In the genomic region with DNA sequence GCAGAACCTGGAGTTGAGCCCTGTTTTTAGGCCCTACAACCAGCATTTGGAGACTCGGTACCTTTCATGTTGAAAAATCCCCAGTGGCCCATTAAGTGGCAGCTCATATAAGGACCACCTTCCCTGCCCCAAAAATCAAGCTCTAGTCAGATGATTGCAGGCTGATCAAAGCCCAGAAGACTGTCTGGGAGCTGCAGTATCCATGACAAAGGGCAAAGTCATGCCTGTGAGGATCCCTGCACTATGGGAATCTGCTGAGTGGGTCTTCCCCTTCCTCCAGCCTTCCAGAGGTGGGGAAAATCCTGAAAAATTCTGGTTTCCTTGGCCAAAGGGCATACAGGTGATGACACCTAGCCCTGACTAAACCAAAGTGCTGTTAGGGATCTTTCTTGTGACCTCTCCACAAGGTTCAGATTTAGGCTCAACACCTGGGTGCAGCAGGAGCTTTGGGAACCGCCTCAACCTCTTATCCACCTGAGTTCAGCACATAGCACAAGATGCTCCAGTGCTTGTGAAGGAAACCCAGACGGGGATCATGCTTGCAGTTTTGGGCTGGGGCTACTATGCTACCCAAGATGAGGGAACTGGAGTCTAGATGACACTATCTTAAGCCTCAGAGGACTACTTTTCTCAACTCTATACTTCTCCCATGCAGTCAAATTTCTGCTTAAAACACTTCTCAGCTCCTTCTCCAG, we compare ENCODE assay signal across 8 cellular contexts. TPM values are rescaled to one million over a fixed set of nuclear protein-coding genes. Genes with fewer than 3 reads are reported as not detected.
DNase-seq lines count a peak whose midpoint lies in the region; ATAC-seq, FAIRE-seq and TF ChIP-seq lines count a peak whose summit lies in the region.

No MANE protein-coding gene starts in this region.

- POLR2A ChIA-PET in activated CD8-positive, alpha-beta T cell treated with anti-CD3 and anti-CD28 coated beads, Interleukin-2, amount 10 ng/mL, durations not matched to agents 7 days and 5 days (lab: Charles Lee): interaction anchor here (0.7 to 1.1 kb wide), 2 partner anchors 22 to 88 kb away, joined by 3 read pairs; no protein-coding TSS in a partner anchor
- POLR2A ChIA-PET in HEK293T (lab: Yijun Ruan, JAX): interaction anchor here (0.8 to 2.8 kb wide), 5 partner anchors 20 to 208 kb away, joined by 3 to 9 read pairs (median 3); a partner anchor contains a TSS

- H4K20me1 ChIP-seq in keratinocyte (ENCODE audit: control insufficient read depth, extremely low read depth, insufficient read depth, low read length): no peaks in the 10 kb centered on the region

- peaks cover 11% of the 10 kb centered on the region for H3K36me3 Mint-ChIP-seq in activated T-cell treated with anti-CD3 and anti-CD28 coated beads, Interleukin-2, amount 50 U/mL, for 4 hours (ENCODE audit: insufficient read depth)
- H3K36me3 Mint-ChIP-seq in activated T-cell treated with anti-CD3 and anti-CD28 coated beads, Interleukin-2, amount 50 U/mL, for 72 hours (ENCODE audit: insufficient read depth in 2 of 2): peaks cover 2 to 3% of the 10 kb centered on the region in 2 donors
- peaks cover 26% of the 10 kb centered on the region for H3K36me3 Mint-ChIP-seq in activated CD8-positive, alpha-beta T cell treated with anti-CD3 and anti-CD28 coated beads, Interleukin-2, amount 10 ng/mL, durations not matched to agents 7 days and 5 days (ENCODE audit: low read depth)

- H3K27me3 ChIP-seq in keratinocyte (ENCODE audit: control insufficient read depth, extremely low read depth, insufficient read depth, low read length): no peaks in the 10 kb centered on the region
- no peaks in the 10 kb centered on the region for H3K27me3 ChIP-seq in suprapubic skin

- H3K9me3 ChIP-seq in keratinocyte (ENCODE audit: control insufficient read depth, low read depth, low read length) (no peaks in the 10 kb centered on the region), suprapubic skin (no peaks in the 10 kb centered on the region)

- no peaks in the 10 kb centered on the region for H3K9me3 Mint-ChIP-seq in activated T-cell treated with anti-CD3 and anti-CD28 coated beads, Interleukin-2, amount 50 U/mL, for 4 hours
- H3K9me3 Mint-ChIP-seq in activated T-cell treated with anti-CD3 and anti-CD28 coated beads, Interleukin-2, amount 50 U/mL, for 72 hours: no peaks in the 10 kb centered on the region
- no peaks in the 10 kb centered on the region for H3K9me3 Mint-ChIP-seq in activated CD8-positive, alpha-beta T cell treated with anti-CD3 and anti-CD28 coated beads, Interleukin-2, amount 10 ng/mL, durations not matched to agents 7 days and 5 days (ENCODE audit: insufficient read depth)

- no peak for ATAC-seq in activated T-cell treated with anti-CD3 and anti-CD28 coated beads, Interleukin-2, amount 50 U/mL, for 4 hours
- ATAC-seq in activated T-cell treated with anti-CD3 and anti-CD28 coated beads, Interleukin-2, amount 50 U/mL, for 72 hours (replicated peaks in 1 of 2): no peak
- no peak for ATAC-seq in activated CD8-positive, alpha-beta T cell treated with anti-CD3 and anti-CD28 coated beads, Interleukin-2, amount 10 ng/mL, durations not matched to agents 7 days and 5 days
- ATAC-seq in HG03439 (IDR thresholded peaks at IDR 0.05; ENCODE audit: unreplicated experiment): no peak

- H3K4me3 ChIP-seq in keratinocyte (ENCODE audit: control insufficient read depth in 2 of 3, extremely low read depth in 1 of 3, insufficient read depth in 2 of 3, low read depth in 1 of 3, low read length in 3 of 3) (no peak overlapping the region), suprapubic skin (peak overlapping the region; percentile 69)

- dilution Hi-C loops in keratinocyte (cut with MboI; ENCODE audit: extremely low pct_ligation_motif_present, low sequenced_read_pairs): no loop called here

- 66% methylated on average over 3 of the region's 3 CpGs for WGBS in suprapubic skin

- H3K27ac Mint-ChIP-seq in activated T-cell treated with anti-CD3 and anti-CD28 coated beads, Interleukin-2, amount 50 U/mL, for 72 hours: no peak overlapping the region
- peak overlapping the region; percentile 37 for H3K27ac Mint-ChIP-seq in activated CD8-positive, alpha-beta T cell treated with anti-CD3 and anti-CD28 coated beads, Interleukin-2, amount 10 ng/mL, durations not matched to agents 7 days and 5 days

- no peak for TF ChIP-seq POLR2A in suprapubic skin (IDR thresholded peaks at IDR 0.05)

- peaks cover 2% of the 10 kb centered on the region for H3K9me1 ChIP-seq in keratinocyte (ENCODE audit: control insufficient read depth, extremely low read depth, insufficient read depth, low read length)

- peak overlapping the region; percentile 78 for H3K9ac ChIP-seq in keratinocyte (ENCODE audit: control insufficient read depth, extremely low read depth, insufficient read depth, low read length)

- peaks cover 30% of the 10 kb centered on the region for H3K4me1 Mint-ChIP-seq in activated T-cell treated with anti-CD3 and anti-CD28 coated beads, Interleukin-2, amount 50 U/mL, for 4 hours (ENCODE audit: low read depth)
- H3K4me1 Mint-ChIP-seq in activated T-cell treated with anti-CD3 and anti-CD28 coated beads, Interleukin-2, amount 50 U/mL, for 72 hours (ENCODE audit: low read depth): peaks cover 20% of the 10 kb centered on the region
- H3K4me1 Mint-ChIP-seq in activated CD8-positive, alpha-beta T cell treated with anti-CD3 and anti-CD28 coated beads, Interleukin-2, amount 10 ng/mL, durations not matched to agents 7 days and 5 days (ENCODE audit: low read depth): peaks cover 36% of the 10 kb centered on the region

- peak; percentile 68 for FAIRE-seq in keratinocyte (lab: Jason Lieb, UNC)

- H3K4me1 ChIP-seq in keratinocyte (ENCODE audit: control insufficient read depth, extremely low read depth, insufficient read depth, low read length) (peaks cover 15% of the 10 kb centered on the region), suprapubic skin (peaks cover 34% of the 10 kb centered on the region)

- H3K4me2 ChIP-seq in keratinocyte (ENCODE audit: control insufficient read depth, extremely low read depth, insufficient read depth, low read depth, low read length): peak overlapping the region; percentile 94

- H3K4me3 Mint-ChIP-seq in activated T-cell treated with anti-CD3 and anti-CD28 coated beads, Interleukin-2, amount 50 U/mL, for 4 hours: peak overlapping the region; percentile 76
- H3K4me3 Mint-ChIP-seq in activated T-cell treated with anti-CD3 and anti-CD28 coated beads, Interleukin-2, amount 50 U/mL, for 72 hours: peak overlapping the region in 1 of 2 donors; percentile 13
- peak overlapping the region; percentile 32 for H3K4me3 Mint-ChIP-seq in activated CD8-positive, alpha-beta T cell treated with anti-CD3 and anti-CD28 coated beads, Interleukin-2, amount 10 ng/mL, durations not matched to agents 7 days and 5 days

- peaks cover 23 to 30% of the 10 kb centered on the region in 2 experiments for H3K36me3 ChIP-seq in keratinocyte (ENCODE audit: control insufficient read depth in 2 of 2, extremely low read depth in 1 of 2, insufficient read depth in 2 of 2, low read length in 2 of 2)
- peaks cover 31% of the 10 kb centered on the region for H3K36me3 ChIP-seq in suprapubic skin

- TF ChIP-seq CTCF in keratinocyte (optimal IDR thresholded peaks at IDR 0.05 in 1 of 3, IDR thresholded peaks at IDR 0.05 in 1 of 3, conservative IDR thresholded peaks at IDR 0.05 in 1 of 3; ENCODE audit: extremely low read depth in 1 of 3, insufficient read depth in 2 of 3, low read length in 3 of 3) (no peak), suprapubic skin (IDR thresholded peaks at IDR 0.05) (no peak)

- H3K27ac ChIP-seq in keratinocyte (ENCODE audit: control insufficient read depth, insufficient read depth, low read length) (peak overlapping the region; percentile 78), suprapubic skin (peak overlapping the region; percentile 84)

- H3K79me2 ChIP-seq in keratinocyte (ENCODE audit: control insufficient read depth, insufficient read depth, low read length): peaks cover 20% of the 10 kb centered on the region

- no peak for DNase-seq in activated T-cell treated with anti-CD3 and anti-CD28 coated beads, Interleukin-2, amount 50 U/mL, for 4 hours
- DNase-seq in activated T-cell treated with anti-CD3 and anti-CD28 coated beads, Interleukin-2, amount 50 U/mL, for 72 hours: no peak
- no peak for DNase-seq in activated CD8-positive, alpha-beta T cell treated with anti-CD3 and anti-CD28 coated beads, Interleukin-2, amount 10 ng/mL, durations not matched to agents 7 days and 5 days
- DNase-seq in keratinocyte (ENCODE audit: low read depth, low spot score): no peak
- DNase-seq in suprapubic skin (ENCODE audit: low spot score in 2 of 2): no peak
- no peak for DNase-seq in HEK293T (ENCODE audit: extremely low spot score)
- no peak for DNase-seq in A172 (ENCODE audit: low spot score)

- CTCF ChIA-PET in activated CD8-positive, alpha-beta T cell treated with anti-CD3 and anti-CD28 coated beads, Interleukin-2, amount 10 ng/mL, durations not matched to agents 7 days and 5 days (lab: Charles Lee): interaction anchor here (1.0 to 2.7 kb wide), 4 partner anchors 31 to 96 kb away, joined by 3 to 16 read pairs (median 8); no protein-coding TSS in a partner anchor
- CTCF ChIA-PET in HEK293T (lab: Yijun Ruan, JAX): interaction anchor here (0.8 to 1.2 kb wide), 4 partner anchors 27 to 219 kb away, joined by 3 to 7 read pairs (median 4); a partner anchor contains a TSS

- TF ChIP-seq EP300 in suprapubic skin (IDR thresholded peaks at IDR 0.05): no peak

- no peak overlapping the region for H2AFZ ChIP-seq in keratinocyte (ENCODE audit: control insufficient read depth, low read length)

- no peaks in the 10 kb centered on the region for H3K27me3 Mint-ChIP-seq in activated T-cell treated with anti-CD3 and anti-CD28 coated beads, Interleukin-2, amount 50 U/mL, for 4 hours (ENCODE audit: low read depth)
- no peaks in the 10 kb centered on the region for H3K27me3 Mint-ChIP-seq in activated T-cell treated with anti-CD3 and anti-CD28 coated beads, Interleukin-2, amount 50 U/mL, for 72 hours (ENCODE audit: low read depth)
- H3K27me3 Mint-ChIP-seq in activated CD8-positive, alpha-beta T cell treated with anti-CD3 and anti-CD28 coated beads, Interleukin-2, amount 10 ng/mL, durations not matched to agents 7 days and 5 days (ENCODE audit: low read depth): peaks cover 11% of the 10 kb centered on the region

RNA-seq across cellular contexts. Expression of a gene that starts 1.2 kb away (rescaled TPM):
- 1 to 10 TPM; 3.2 to 4.3 (median 3.6) TPM for total RNA-seq in activated T-cell treated with anti-CD3 and anti-CD28 coated beads, Interleukin-2, amount 50 U/mL, for 4 hours
- total RNA-seq in activated T-cell treated with anti-CD3 and anti-CD28 coated beads, Interleukin-2, amount 50 U/mL, for 72 hours: 1 to 10 TPM; 8.4 to 9.2 TPM
- 1 to 10 TPM; 5.7 to 7.5 TPM for total RNA-seq in activated CD8-positive, alpha-beta T cell treated with anti-CD3 and anti-CD28 coated beads, Interleukin-2, amount 10 ng/mL, durations not matched to agents 7 days and 5 days
- 9.7 to 12.6 TPM (median 10.3 TPM) in 3 replicates for polyA plus RNA-seq in keratinocyte
- polyA plus RNA-seq in keratinocyte (2011; ENCODE audit: low read depth): 6.2 TPM
- polyA plus RNA-seq in keratinocyte (2011; cell fraction: cytosol; rRNA removed): 2.6 and 4.7 TPM in 2 replicates
- polyA plus RNA-seq in keratinocyte (2011; cell fraction: nucleus; rRNA removed): 41.9 and 48.6 TPM in 2 replicates
- polyA plus RNA-seq in keratinocyte (2012; ENCODE audit: low replicate concordance): 9.7 and 10.4 TPM in 2 replicates
- 9.5 to 14.6 TPM (median 10.5 TPM) in 3 replicates for polyA minus RNA-seq in keratinocyte
- 19.6 TPM for polyA minus RNA-seq in keratinocyte (2011; cell fraction: cytosol; rRNA and poly(A)+ RNA removed)
- polyA minus RNA-seq in keratinocyte (2011; cell fraction: nucleus; rRNA and poly(A)+ RNA removed): 21.0 and 21.7 TPM in 2 replicates
- total RNA-seq in suprapubic skin: 10 to 100 TPM; 20.0 to 40.2 (median 32.2) TPM
- total RNA-seq in A172 (2014; rRNA removed; shearing (Covaris generic)): 27.3 and 32.8 TPM in 2 replicates

RNA-seq across cellular contexts. Expression of a gene that starts 6.2 kb away (rescaled TPM):
- 10 to 100 TPM; 55.4 to 59.6 (median 56.5) TPM for total RNA-seq in activated T-cell treated with anti-CD3 and anti-CD28 coated beads, Interleukin-2, amount 50 U/mL, for 4 hours
- total RNA-seq in activated T-cell treated with anti-CD3 and anti-CD28 coated beads, Interleukin-2, amount 50 U/mL, for 72 hours: 10 to 100 TPM; 45.9 to 48.2 TPM
- total RNA-seq in activated CD8-positive, alpha-beta T cell treated with anti-CD3 and anti-CD28 coated beads, Interleukin-2, amount 10 ng/mL, durations not matched to agents 7 days and 5 days: 10 to 100 TPM; 38.6 to 39.8 TPM
- 65.2 to 89.3 TPM (median 66.3 TPM) in 3 replicates for polyA plus RNA-seq in keratinocyte
- polyA plus RNA-seq in keratinocyte (2011; ENCODE audit: low read depth): 65.2 TPM
- 49.1 and 58.3 TPM in 2 replicates for polyA plus RNA-seq in keratinocyte (2011; cell fraction: cytosol; rRNA removed)
- 150 and 166 TPM in 2 replicates for polyA plus RNA-seq in keratinocyte (2011; cell fraction: nucleus; rRNA removed)
- 44.1 and 45.3 TPM in 2 replicates for polyA plus RNA-seq in keratinocyte (2012; ENCODE audit: low replicate concordance)
- 42.7 to 50.8 TPM (median 48.8 TPM) in 3 replicates for polyA minus RNA-seq in keratinocyte
- 38.6 TPM for polyA minus RNA-seq in keratinocyte (2011; cell fraction: cytosol; rRNA and poly(A)+ RNA removed)
- 26.8 and 30.3 TPM in 2 replicates for polyA minus RNA-seq in keratinocyte (2011; cell fraction: nucleus; rRNA and poly(A)+ RNA removed)
- total RNA-seq in suprapubic skin: 10 to 100 TPM; 66.3 to 87.5 (median 83.4) TPM
- 68.6 and 68.7 TPM in 2 replicates for total RNA-seq in A172 (2014; rRNA removed; shearing (Covaris generic))

RNA-seq across cellular contexts. Expression of a gene that starts 6.3 kb away (rescaled TPM):
- total RNA-seq in activated T-cell treated with anti-CD3 and anti-CD28 coated beads, Interleukin-2, amount 50 U/mL, for 4 hours: 10 to 100 TPM; 45.4 to 48.5 (median 48.1) TPM
- 10 to 100 TPM; 32.7 to 35.1 TPM for total RNA-seq in activated T-cell treated with anti-CD3 and anti-CD28 coated beads, Interleukin-2, amount 50 U/mL, for 72 hours
- 10 to 100 TPM; 34.1 to 35.4 TPM for total RNA-seq in activated CD8-positive, alpha-beta T cell treated with anti-CD3 and anti-CD28 coated beads, Interleukin-2, amount 10 ng/mL, durations not matched to agents 7 days and 5 days
- 32.9 to 39.7 TPM (median 34.1 TPM) in 3 replicates for polyA plus RNA-seq in keratinocyte
- 7.2 TPM for polyA plus RNA-seq in keratinocyte (2011; ENCODE audit: low read depth)
- polyA plus RNA-seq in keratinocyte (2011; cell fraction: cytosol; rRNA removed): 33.6 and 43.6 TPM in 2 replicates
- polyA plus RNA-seq in keratinocyte (2011; cell fraction: nucleus; rRNA removed): 31.7 and 35.2 TPM in 2 replicates
- 23.8 and 32.7 TPM in 2 replicates for polyA plus RNA-seq in keratinocyte (2012; ENCODE audit: low replicate concordance)
- polyA minus RNA-seq in keratinocyte: 29.9 to 65.8 TPM (median 33.2 TPM) in 3 replicates
- 25.3 TPM for polyA minus RNA-seq in keratinocyte (2011; cell fraction: cytosol; rRNA and poly(A)+ RNA removed)
- polyA minus RNA-seq in keratinocyte (2011; cell fraction: nucleus; rRNA and poly(A)+ RNA removed): 21.1 and 34.7 TPM in 2 replicates
- total RNA-seq in suprapubic skin: 10 to 100 TPM; 23.0 to 54.6 (median 32.0) TPM
- total RNA-seq in A172 (2014; rRNA removed; shearing (Covaris generic)): 32.4 and 58.1 TPM in 2 replicates

RNA-seq across cellular contexts. Expression of a gene that starts 22.1 kb away (rescaled TPM):
- 1 to 10 TPM; 6.0 to 6.7 (median 6.1) TPM for total RNA-seq in activated T-cell treated with anti-CD3 and anti-CD28 coated beads, Interleukin-2, amount 50 U/mL, for 4 hours
- total RNA-seq in activated T-cell treated with anti-CD3 and anti-CD28 coated beads, Interleukin-2, amount 50 U/mL, for 72 hours: 10 to 100 TPM; 38.5 to 44.4 TPM
- total RNA-seq in activated CD8-positive, alpha-beta T cell treated with anti-CD3 and anti-CD28 coated beads, Interleukin-2, amount 10 ng/mL, durations not matched to agents 7 days and 5 days: 10 to 100 TPM; 17.8 to 18.5 TPM
- polyA plus RNA-seq in keratinocyte: 2.1 to 3.5 TPM (median 2.9 TPM) in 3 replicates
- 3.3 TPM for polyA plus RNA-seq in keratinocyte (2011; ENCODE audit: low read depth)
- polyA plus RNA-seq in keratinocyte (2011; cell fraction: cytosol; rRNA removed): 0.49 and 0.83 TPM in 2 replicates
- 20.8 and 25.3 TPM in 2 replicates for polyA plus RNA-seq in keratinocyte (2011; cell fraction: nucleus; rRNA removed)
- 1.8 and 5.7 TPM in 2 replicates for polyA plus RNA-seq in keratinocyte (2012; ENCODE audit: low replicate concordance)
- 7.8 to 22.1 TPM (median 17.1 TPM) in 3 replicates for polyA minus RNA-seq in keratinocyte
- 1.7 TPM for polyA minus RNA-seq in keratinocyte (2011; cell fraction: cytosol; rRNA and poly(A)+ RNA removed)
- polyA minus RNA-seq in keratinocyte (2011; cell fraction: nucleus; rRNA and poly(A)+ RNA removed): 17.3 and 30.0 TPM in 2 replicates
- total RNA-seq in suprapubic skin: 10 to 100 TPM in 2 of 4 donors, 1 to 10 TPM in 2; 6.2 to 32.0 (median 9.6) TPM
- total RNA-seq in A172 (2014; rRNA removed; shearing (Covaris generic)): 1.9 and 3.0 TPM in 2 replicates

RNA-seq across cellular contexts. Expression of a gene that starts 34.2 kb away (rescaled TPM):
- total RNA-seq in activated T-cell treated with anti-CD3 and anti-CD28 coated beads, Interleukin-2, amount 50 U/mL, for 4 hours: 1 to 10 TPM in 1 of 3 donors, under 1 TPM in 2; 0.71 to 2.0 (median 0.96) TPM
- total RNA-seq in activated T-cell treated with anti-CD3 and anti-CD28 coated beads, Interleukin-2, amount 50 U/mL, for 72 hours: 1 to 10 TPM; 1.2 to 1.6 TPM
- not detected for total RNA-seq in activated CD8-positive, alpha-beta T cell treated with anti-CD3 and anti-CD28 coated beads, Interleukin-2, amount 10 ng/mL, durations not matched to agents 7 days and 5 days
- 0.35 to 1.5 TPM (median 0.76 TPM) in 3 replicates for polyA plus RNA-seq in keratinocyte
- 0.26 TPM for polyA plus RNA-seq in keratinocyte (2011; ENCODE audit: low read depth)
- polyA plus RNA-seq in keratinocyte (2011; cell fraction: cytosol; rRNA removed): 0.08 and 0.13 TPM in 2 replicates
- polyA plus RNA-seq in keratinocyte (2011; cell fraction: nucleus; rRNA removed): 7.6 and 11.3 TPM in 2 replicates
- polyA plus RNA-seq in keratinocyte (2012; ENCODE audit: low replicate concordance): 0.10 and 1.4 TPM in 2 replicates
- polyA minus RNA-seq in keratinocyte: 2.3 to 2.8 TPM in 2 of 3 replicates, not detected in the other
- not detected for polyA minus RNA-seq in keratinocyte (2011; cell fraction: cytosol; rRNA and poly(A)+ RNA removed)
- 3.0 and 9.7 TPM in 2 replicates for polyA minus RNA-seq in keratinocyte (2011; cell fraction: nucleus; rRNA and poly(A)+ RNA removed)
- 10 to 100 TPM in 1 of 4 donors, 1 to 10 TPM in 2, under 1 TPM in 1; 0.47 to 15.5 (median 1.3) TPM for total RNA-seq in suprapubic skin
- 0.14 and 0.74 TPM in 2 replicates for total RNA-seq in A172 (2014; rRNA removed; shearing (Covaris generic))
